In genomic region chr4:7074423-7074822, GRCh38 we compare ENCODE assay signal across 3 cellular contexts.
TF ChIP-seq lines count a peak whose summit lies in the region.

No MANE protein-coding gene starts in this region.

TF ChIP-seq in SK-N-SH treated with all-trans-retinoic acid at 6 μM for 48 hours, 23 proteins besides CTCF, POLR2A, EP300 and RAD21:
- no peak for TF ChIP-seq SNAI2 (CRISPR knock-in tag; IDR thresholded peaks at IDR 0.05)
- TF ChIP-seq ZC3H10 (CRISPR knock-in tag; IDR thresholded peaks at IDR 0.05), result no peak
- no peak for TF ChIP-seq ZNF8 (CRISPR knock-in tag; IDR thresholded peaks at IDR 0.05)

TF ChIP-seq in SK-N-SH, 30 proteins besides CTCF, POLR2A, EP300 and RAD21:
- TF ChIP-seq ZBTB33 (IDR thresholded peaks at IDR 0.05; ENCODE audit: borderline replicate concordance, low read depth) (no peak), RXRA (IDR thresholded peaks at IDR 0.05; ENCODE audit: borderline replicate concordance, low read depth) (no peak), POLR2AphosphoS5 (IDR thresholded peaks at IDR 0.05; ENCODE audit: low read depth, low read length) (no peak), RFX5 (IDR thresholded peaks at IDR 0.05; ENCODE audit: low read length) (no peak), NRF1 (IDR thresholded peaks at IDR 0.05; ENCODE audit: low read depth, low read length) (no peak), FOSL2 (IDR thresholded peaks at IDR 0.05; ENCODE audit: borderline replicate concordance, low read depth) (no peak), USF2 (IDR thresholded peaks at IDR 0.05; ENCODE audit: borderline replicate concordance, low read depth, low read length) (no peak), JUND (IDR thresholded peaks at IDR 0.05) (no peak)

TF ChIP-seq in H1, 55 proteins besides CTCF, POLR2A, EP300 and RAD21:
- TF ChIP-seq ATF3 (IDR thresholded peaks at IDR 0.05; ENCODE audit: insufficient read depth, low read depth, low read length) (no peak), NRF1 (IDR thresholded peaks at IDR 0.05; ENCODE audit: low read depth, low read length) (no peak), GTF2F1 (IDR thresholded peaks at IDR 0.05; ENCODE audit: borderline replicate concordance, low read depth, low read length) (no peak), KDM1A (IDR thresholded peaks at IDR 0.05; ENCODE audit: borderline replicate concordance, low read length) (no peak), HDAC6 (IDR thresholded peaks at IDR 0.05; ENCODE audit: low read depth, low read length) (no peak), POU5F1 (IDR thresholded peaks at IDR 0.05; ENCODE audit: low read depth, low read length) (no peak), SUZ12 (IDR thresholded peaks at IDR 0.05; ENCODE audit: low read length) (no peak), USF2 (IDR thresholded peaks at IDR 0.05; ENCODE audit: low read length) (no peak), MAFK (IDR thresholded peaks at IDR 0.05; ENCODE audit: low read depth, low read length) (no peak)
